Comparison of ENCODE assay signal across 1 cellular context in genomic region chr4:161172396-161173026, GRCh38.
TF ChIP-seq lines count a peak whose summit lies in the region.

No MANE protein-coding gene starts in this region.

TF ChIP-seq in GM12878, 131 proteins besides CTCF, POLR2A, EP300 and RAD21 (continued from another document):
- TF ChIP-seq ATF2 (IDR thresholded peaks at IDR 0.05; ENCODE audit: low read length) = no peak
- no peak for TF ChIP-seq MAX (IDR thresholded peaks at IDR 0.05; ENCODE audit: low read depth, low read length)
- TF ChIP-seq ZZZ3 (IDR thresholded peaks at IDR 0.05; ENCODE audit: control insufficient read depth, insufficient read length, low read depth) = no peak
- no peak for TF ChIP-seq HDGF (IDR thresholded peaks at IDR 0.05)
